ENCODE assay signal across 6 cellular contexts in genomic region chr1:37389327-37389726, GRCh38.
"Had no signal": no experiment of that assay in that cellular context is flagged by ENCODE, and none has a peak within 500 bp of the region (broad histone marks: within the 10 kb centered on the region; RNA-seq: fewer than 3 reads in every experiment).

No MANE protein-coding gene starts in this region.

- DNase-seq: IMR-90, KBM-7, KG1 had no signal

- H3K27ac ChIP-seq: HL-60, KMS-11 had no signal

- H3K9ac ChIP-seq: KMS-11 had no signal

- H3K4me2 ChIP-seq: KMS-11 had no signal

- FAIRE-seq: HTR-8/SVneo had no signal
